In genomic region chr9:124784503-124784902, GRCh38 we compare ENCODE assay signal across 15 cellular contexts. TPM values are rescaled to one million over a fixed set of nuclear protein-coding genes. Genes with fewer than 3 reads are reported as not detected.
DNase-seq lines count a peak whose midpoint lies in the region; ATAC-seq and TF ChIP-seq lines count a peak whose summit lies in the region.
"Had no signal": no experiment of that assay in that cellular context is flagged by ENCODE, and none has a peak within 500 bp of the region (broad histone marks: within the 10 kb centered on the region; RNA-seq: fewer than 3 reads in every experiment).

No MANE protein-coding gene starts in this region.

- H3K27me3 ChIP-seq in heart left ventricle (no peaks in the 10 kb centered on the region), adipocyte (replicated peaks; ENCODE audit: control insufficient read depth, insufficient read depth, low read length) (no peaks in the 10 kb centered on the region), uterus (no peaks in the 10 kb centered on the region)

- TF ChIP-seq POLR2A in heart left ventricle (IDR thresholded peaks at IDR 0.05) (no peak), uterus (IDR thresholded peaks at IDR 0.05) (no peak)

- H3K4me1 ChIP-seq in heart left ventricle (peaks cover 2 to 44% (median 22%) of the 10 kb centered on the region in 12 donors), adipocyte (ENCODE audit: control insufficient read depth, insufficient read depth, low read length) (peaks cover 19% of the 10 kb centered on the region), uterus (no peaks in the 10 kb centered on the region)

- no peak overlapping the region for H3K4me3 ChIP-seq in heart left ventricle
- H3K4me3 ChIP-seq in adipocyte (ENCODE audit: low read length): no peak overlapping the region
- H3K4me3 ChIP-seq in uterus: no peak overlapping the region
- H3K4me3 ChIP-seq: A549 had no signal

- ATAC-seq in heart left ventricle (peak; percentile 23 to 54 (median 49)), Right ventricle myocardium inferior (no peak), left ventricle myocardium superior (peak; percentile 51), GM21367 (IDR thresholded peaks at IDR 0.05; ENCODE audit: unreplicated experiment) (no peak), HG02798 (IDR thresholded peaks at IDR 0.05; ENCODE audit: poor library complexity, unreplicated experiment) (no peak)
- ATAC-seq in stimulated activated memory B cell treated with anti-CD40 and anti-IgM and Interleukin-4, amounts not matched to agents 10 μg/mL and 1 μg/mL and 100 μg/mL, for 72 hours: no peak
- ATAC-seq: A549; activated CD8-positive, alpha-beta T cell treated with anti-CD3 and anti-CD28 coated beads, Interleukin-2, amount 10 ng/mL, durations not matched to agents 7 days and 5 days; PC-3 had no signal

- no peaks in the 10 kb centered on the region for H3K9me3 ChIP-seq in heart left ventricle
- no peaks in the 10 kb centered on the region for H3K9me3 ChIP-seq in adipocyte (ENCODE audit: control insufficient read depth, low read length)
- H3K9me3 ChIP-seq in uterus: no peaks in the 10 kb centered on the region
- H3K9me3 ChIP-seq: A549, neutrophil had no signal

- peaks cover 0 to 19% (median 0%) of the 10 kb centered on the region in 9 donors for H3K36me3 ChIP-seq in heart left ventricle
- H3K36me3 ChIP-seq in adipocyte (ENCODE audit: control insufficient read depth, insufficient read depth, low read length, severe bottlenecking): no peaks in the 10 kb centered on the region
- H3K36me3 ChIP-seq in uterus: no peaks in the 10 kb centered on the region
- H3K36me3 ChIP-seq: neutrophil had no signal

- no peak overlapping the region for H3K27ac Mint-ChIP-seq in stimulated activated memory B cell treated with anti-CD40 and anti-IgM and Interleukin-4, amounts not matched to agents 10 μg/mL and 1 μg/mL and 100 μg/mL, for 72 hours
- H3K27ac Mint-ChIP-seq: activated CD8-positive, alpha-beta T cell treated with anti-CD3 and anti-CD28 coated beads, Interleukin-2, amount 10 ng/mL, durations not matched to agents 7 days and 5 days; activated naive CD4-positive, alpha-beta T cell treated with anti-CD3 and anti-CD28 coated beads for 36 hours had no signal

- intact Hi-C loops in heart left ventricle (cut with DNase I) (loop anchor here in 1 of 10 donors (5.0 kb wide), 1 partner anchor 58 kb away; no protein-coding TSS in a partner anchor), Right ventricle myocardium inferior (cut with DNase I) (no loop called here), left ventricle myocardium superior (cut with micrococcal nuclease) (no loop called here), uterus (cut with DNase I; ENCODE audit: low total_unique reads) (no loop called here)

- TF ChIP-seq CTCF in heart left ventricle (IDR thresholded peaks at IDR 0.05) (no peak), uterus (IDR thresholded peaks at IDR 0.05) (no peak)

- H3K36me3 Mint-ChIP-seq in stimulated activated memory B cell treated with anti-CD40 and anti-IgM and Interleukin-4, amounts not matched to agents 10 μg/mL and 1 μg/mL and 100 μg/mL, for 72 hours: no peaks in the 10 kb centered on the region

- peak overlapping the region in 8 of 12 donors; percentile 14 to 53 (median 30) for H3K27ac ChIP-seq in heart left ventricle
- peak overlapping the region; percentile 44 to 66 for H3K27ac ChIP-seq in uterus
- H3K27ac ChIP-seq: neutrophil had no signal

- no peak overlapping the region for H3K4me3 Mint-ChIP-seq in stimulated activated memory B cell treated with anti-CD40 and anti-IgM and Interleukin-4, amounts not matched to agents 10 μg/mL and 1 μg/mL and 100 μg/mL, for 72 hours
- H3K4me3 Mint-ChIP-seq: activated CD8-positive, alpha-beta T cell treated with anti-CD3 and anti-CD28 coated beads, Interleukin-2, amount 10 ng/mL, durations not matched to agents 7 days and 5 days; activated naive CD4-positive, alpha-beta T cell treated with anti-CD3 and anti-CD28 coated beads for 36 hours had no signal

- no peaks in the 10 kb centered on the region for H3K9me3 Mint-ChIP-seq in stimulated activated memory B cell treated with anti-CD40 and anti-IgM and Interleukin-4, amounts not matched to agents 10 μg/mL and 1 μg/mL and 100 μg/mL, for 72 hours
- H3K9me3 Mint-ChIP-seq: activated naive CD4-positive, alpha-beta T cell treated with anti-CD3 and anti-CD28 coated beads for 36 hours had no signal

- 14 to 26% (median 21%) methylated on average over 2 of the region's 2 CpGs for WGBS in heart left ventricle, 4 donors

- H3K9ac ChIP-seq in adipocyte (ENCODE audit: low read length): no peak overlapping the region

- H3K4me1 Mint-ChIP-seq in stimulated activated memory B cell treated with anti-CD40 and anti-IgM and Interleukin-4, amounts not matched to agents 10 μg/mL and 1 μg/mL and 100 μg/mL, for 72 hours: no peaks in the 10 kb centered on the region

- DNase-seq in heart left ventricle: peak in 1 of 5 donors; percentile 16
- DNase-seq in Right ventricle myocardium inferior (ENCODE audit: missing footprints): no peak
- peak; percentile 40 for DNase-seq in adipocyte (ENCODE audit: low read depth)
- DNase-seq in left ventricle myocardium superior: no peak
- DNase-seq in uterus: peak in 1 of 2 donors; percentile 8
- DNase-seq: activated CD8-positive, alpha-beta T cell treated with anti-CD3 and anti-CD28 coated beads, Interleukin-2, amount 10 ng/mL, durations not matched to agents 7 days and 5 days; activated naive CD4-positive, alpha-beta T cell treated with anti-CD3 and anti-CD28 coated beads for 36 hours; DMS 273 treated with DMSO at 0.1 percent for 48 hours; NCI-H2107; PC-3 had no signal

- no peaks in the 10 kb centered on the region for H3K27me3 Mint-ChIP-seq in stimulated activated memory B cell treated with anti-CD40 and anti-IgM and Interleukin-4, amounts not matched to agents 10 μg/mL and 1 μg/mL and 100 μg/mL, for 72 hours

RNA-seq across cellular contexts. Expression of gene OLFML2A, which starts 7.6 kb away (rescaled TPM):
- 10 to 100 TPM; 15.5 to 71.1 (median 37.3) TPM for total RNA-seq in heart left ventricle
- 1 to 10 TPM; 8.5 to 9.9 TPM for polyA plus RNA-seq in heart left ventricle
- total RNA-seq in Right ventricle myocardium inferior: 27.3 TPM
- total RNA-seq in left ventricle myocardium superior: 38.0 TPM
- 10 to 100 TPM; 21.3 to 86.5 (median 71.8) TPM for total RNA-seq in uterus
- total RNA-seq: activated CD8-positive, alpha-beta T cell treated with anti-CD3 and anti-CD28 coated beads, Interleukin-2, amount 10 ng/mL, durations not matched to agents 7 days and 5 days; activated naive CD4-positive, alpha-beta T cell treated with anti-CD3 and anti-CD28 coated beads for 36 hours had no signal

RNA-seq across cellular contexts. Expression of gene NR6A1, which starts 13.4 kb away (rescaled TPM):
- 1 to 10 TPM; 1.1 to 5.7 (median 1.6) TPM for total RNA-seq in heart left ventricle
- polyA plus RNA-seq in heart left ventricle: under 1 TPM; 0.65 to 0.84 TPM
- total RNA-seq in Right ventricle myocardium inferior: 1.2 TPM
- total RNA-seq in left ventricle myocardium superior: 1.9 TPM
- total RNA-seq in uterus: 1 to 10 TPM in 2 of 4 donors, under 1 TPM in 1, not detected in 1; under 0.01 to 2.6 (median 1.3) TPM

Comparison
In these comparisons a context has a peak if more than half of its experiments do, and no peak if none do; other contexts are left out.
1. ATAC-seq: peak in heart left ventricle (4 of 4) and left ventricle myocardium superior (single experiment); none in Right ventricle myocardium inferior (single experiment), stimulated activated memory B cell treated with anti-CD40 and anti-IgM and Interleukin-4, amounts not matched to agents 10 μg/mL and 1 μg/mL and 100 μg/mL, for 72 hours (single experiment), GM21367 (single experiment) and HG02798 (single experiment).